In genomic region chr4:16297003-16297402, GRCh38 we compare ENCODE assay signal across 27 cellular contexts.
"Had no signal": no experiment of that assay in that cellular context is flagged by ENCODE, and none has a peak within 500 bp of the region (broad histone marks: within the 10 kb centered on the region; RNA-seq: fewer than 3 reads in every experiment).

No MANE protein-coding gene starts in this region.

- H3K36me3 Mint-ChIP-seq: activated CD8-positive, alpha-beta memory T cell treated with anti-CD3 and anti-CD28 coated beads, Interleukin-2, amount 10 ng/mL, durations not matched to agents 7 days and 5 days; activated naive CD4-positive, alpha-beta T cell treated with anti-CD3 and anti-CD28 coated beads, Interleukin-2, amount 50 U/mL, for 72 hours; brain had no signal

- H3K27ac Mint-ChIP-seq: activated B cell treated with CpG ODN at 0.5 μM for 24 hours; activated CD4-positive, alpha-beta T cell treated with anti-CD3 and anti-CD28 coated beads, Interleukin-2, amount 10 ng/mL, durations not matched to agents 24 days and 14 days; activated CD8-positive, alpha-beta memory T cell treated with anti-CD3 and anti-CD28 coated beads, Interleukin-2, amount 10 ng/mL, durations not matched to agents 7 days and 5 days; activated naive CD4-positive, alpha-beta T cell treated with anti-CD3 and anti-CD28 coated beads, Interleukin-2, amount 50 U/mL, for 72 hours; activated naive CD8-positive, alpha-beta T cell treated with anti-CD3 and anti-CD28 coated beads, Interleukin-2, amount 50 U/mL, for 24 hours; activated T-cell treated with anti-CD3 and anti-CD28 coated beads, Interleukin-2, amount 50 U/mL, for 24 hours; brain; T-helper 17 cell had no signal

- H3K27me3 Mint-ChIP-seq: activated B cell treated with CpG ODN at 0.5 μM for 24 hours; activated naive CD8-positive, alpha-beta T cell treated with anti-CD3 and anti-CD28 coated beads, Interleukin-2, amount 50 U/mL, for 24 hours had no signal

- H3K4me3 Mint-ChIP-seq: activated B cell treated with CpG ODN at 0.5 μM for 24 hours; activated CD4-positive, alpha-beta T cell treated with anti-CD3 and anti-CD28 coated beads, Interleukin-2, amount 10 ng/mL, durations not matched to agents 24 days and 14 days; activated CD8-positive, alpha-beta memory T cell treated with anti-CD3 and anti-CD28 coated beads, Interleukin-2, amount 10 ng/mL, durations not matched to agents 7 days and 5 days; activated naive CD8-positive, alpha-beta T cell treated with anti-CD3 and anti-CD28 coated beads, Interleukin-2, amount 50 U/mL, for 24 hours; activated T-cell treated with anti-CD3 and anti-CD28 coated beads, Interleukin-2, amount 50 U/mL, for 24 hours; brain; central memory CD8-positive, alpha-beta T cell; T-helper 17 cell had no signal

- ATAC-seq: activated CD8-positive, alpha-beta memory T cell treated with anti-CD3 and anti-CD28 coated beads, Interleukin-2, amount 10 ng/mL, durations not matched to agents 7 days and 5 days; activated naive CD4-positive, alpha-beta T cell treated with anti-CD3 and anti-CD28 coated beads, Interleukin-2, amount 50 U/mL, for 72 hours; activated naive CD8-positive, alpha-beta T cell treated with anti-CD3 and anti-CD28 coated beads, Interleukin-2, amount 50 U/mL, for 24 hours; PC-3; T-helper 17 cell had no signal

- DNase-seq: activated B cell treated with CpG ODN at 0.5 μM for 24 hours; activated CD4-positive, alpha-beta T cell treated with anti-CD3 and anti-CD28 coated beads for 1 hour; activated CD4-positive, alpha-beta T cell treated with anti-CD3 and anti-CD28 coated beads, Interleukin-2, amount 10 ng/mL, durations not matched to agents 24 days and 14 days; activated CD4-positive, alpha-beta T cell treated with anti-CD3 and anti-CD28 coated beads, Interleukin-2, amount 50 U/mL, for 48 hours; activated CD8-positive, alpha-beta memory T cell treated with anti-CD3 and anti-CD28 coated beads, Interleukin-2, amount 10 ng/mL, durations not matched to agents 7 days and 5 days; activated effector memory CD4-positive, alpha-beta T cell treated with anti-CD3 and anti-CD28 coated beads, Interleukin-2, amount 50 U/mL, for 16 hours; activated naive CD4-positive, alpha-beta T cell treated with Interleukin-2 at 50 U/mL for 16 hours; activated naive CD8-positive, alpha-beta T cell treated with anti-CD3 and anti-CD28 coated beads, Interleukin-2, amount 50 U/mL, for 24 hours; activated T-cell treated with anti-CD3 and anti-CD28 coated beads, Interleukin-2, amount 50 U/mL, for 24 hours; amygdala; MM.1S; NCI-H1105; NCI-H1436; NCI-H187; NCI-H2081; NCI-H510A treated with DMSO at 0.1 percent for 48 hours; NCI-H69; PC-3; SIG-M5; T-helper 17 cell; T-helper 9 cell had no signal

- H3K4me1 Mint-ChIP-seq: activated B cell treated with CpG ODN at 0.5 μM for 24 hours; activated CD4-positive, alpha-beta T cell treated with anti-CD3 and anti-CD28 coated beads, Interleukin-2, amount 10 ng/mL, durations not matched to agents 24 days and 14 days; activated CD8-positive, alpha-beta memory T cell treated with anti-CD3 and anti-CD28 coated beads, Interleukin-2, amount 10 ng/mL, durations not matched to agents 7 days and 5 days; activated naive CD8-positive, alpha-beta T cell treated with anti-CD3 and anti-CD28 coated beads, Interleukin-2, amount 50 U/mL, for 24 hours; central memory CD8-positive, alpha-beta T cell; T-helper 17 cell had no signal

- FAIRE-seq: astrocyte, RCC 7860, TTC549 had no signal

- H3K9me3 Mint-ChIP-seq: activated B cell treated with CpG ODN at 0.5 μM for 24 hours; activated CD4-positive, alpha-beta T cell treated with anti-CD3 and anti-CD28 coated beads, Interleukin-2, amount 10 ng/mL, durations not matched to agents 24 days and 14 days; activated naive CD4-positive, alpha-beta T cell treated with anti-CD3 and anti-CD28 coated beads, Interleukin-2, amount 50 U/mL, for 72 hours; activated naive CD8-positive, alpha-beta T cell treated with anti-CD3 and anti-CD28 coated beads, Interleukin-2, amount 50 U/mL, for 24 hours; activated T-cell treated with anti-CD3 and anti-CD28 coated beads, Interleukin-2, amount 50 U/mL, for 24 hours; central memory CD8-positive, alpha-beta T cell had no signal
